Comparison of ENCODE assay signal across 23 cellular contexts in genomic region chr12:8956772-8957171, GRCh38. TPM values are rescaled to one million over a fixed set of nuclear protein-coding genes. Genes with fewer than 3 reads are reported as not detected.
DNase-seq lines count a peak whose midpoint lies in the region; ATAC-seq and TF ChIP-seq lines count a peak whose summit lies in the region.
"Had no signal": no experiment of that assay in that cellular context is flagged by ENCODE, and none has a peak within 500 bp of the region (broad histone marks: within the 10 kb centered on the region; RNA-seq: fewer than 3 reads in every experiment).

No MANE protein-coding gene starts in this region.

- H3K9me3 Mint-ChIP-seq in CD8-positive, alpha-beta memory T cell = peaks cover 0 to 3% (median 2%) of the 10 kb centered on the region in 5 donors
- H3K9me3 Mint-ChIP-seq in effector memory CD8-positive, alpha-beta T cell = no peaks in the 10 kb centered on the region

- WGBS in mammary epithelial cell (ENCODE audit: low coverage, missing lambda C conversion rate) = 34% methylated on average over 5 of the region's 7 CpGs
- WGBS in neuronal stem cell (ENCODE audit: extremely low coverage in 2 of 2, insufficient read length in 2 of 2, insufficient replicate concordance in 1 of 2), 2 donors = no CpG with 5 or more reads among the region's 7 CpGs

- no peak overlapping the region for H2BK120ac ChIP-seq in neuronal stem cell (ENCODE audit: low read depth, low read length)

- no peaks in the 10 kb centered on the region for H3K79me2 ChIP-seq in mammary epithelial cell (ENCODE audit: insufficient read depth, low read length)

- H2BK15ac ChIP-seq in neuronal stem cell (ENCODE audit: low read length) = no peak overlapping the region

- H3K4me1 ChIP-seq in mammary epithelial cell (ENCODE audit: insufficient read depth, low read length) (peaks cover 11% of the 10 kb centered on the region), breast epithelium (no peaks in the 10 kb centered on the region), neuronal stem cell (ENCODE audit: control insufficient read depth in 2 of 2, insufficient read depth in 1 of 2, low read depth in 1 of 2, low read length in 2 of 2) (no peaks in the 10 kb centered on the region)
- H3K4me1 ChIP-seq in CD8-positive, alpha-beta memory T cell (ENCODE audit: insufficient read depth, low read length) = peaks cover 96% of the 10 kb centered on the region
- H3K4me1 ChIP-seq: SJCRH30 had no signal

- H3K79me1 ChIP-seq in neuronal stem cell (ENCODE audit: low read depth, low read length) = peaks cover 2% of the 10 kb centered on the region

- peaks cover 90 to 95% (median 92%) of the 10 kb centered on the region in 3 donors for H3K4me1 Mint-ChIP-seq in CD8-positive, alpha-beta memory T cell
- peaks cover 38 to 58% of the 10 kb centered on the region in 2 donors for H3K4me1 Mint-ChIP-seq in effector memory CD8-positive, alpha-beta T cell (ENCODE audit: low read depth in 2 of 2)

- H3K14ac ChIP-seq in neuronal stem cell (ENCODE audit: low read length) = no peak overlapping the region

- no peaks in the 10 kb centered on the region for H3K36me3 ChIP-seq in mammary epithelial cell (ENCODE audit: insufficient read depth, low read length)
- H3K36me3 ChIP-seq in breast epithelium = no peaks in the 10 kb centered on the region
- H3K36me3 ChIP-seq in CD8-positive, alpha-beta memory T cell (ENCODE audit: insufficient read depth, low read length) = no peaks in the 10 kb centered on the region
- H3K36me3 ChIP-seq in neuronal stem cell (replicated peaks in 1 of 2; ENCODE audit: control insufficient read depth in 2 of 2, insufficient read depth in 2 of 2, low read length in 2 of 2) = peaks cover 0 to 2% of the 10 kb centered on the region in 2 donors
- H3K36me3 ChIP-seq: MG63, SJCRH30 had no signal

- no peak overlapping the region for H2BK5ac ChIP-seq in neuronal stem cell (ENCODE audit: low read length)

- peaks cover 0 to 5% (median 4%) of the 10 kb centered on the region in 3 donors for H3K36me3 Mint-ChIP-seq in CD8-positive, alpha-beta memory T cell
- H3K36me3 Mint-ChIP-seq in effector memory CD8-positive, alpha-beta T cell (ENCODE audit: insufficient read depth) = peaks cover 14% of the 10 kb centered on the region

- intact Hi-C loops in mammary epithelial cell (cut with micrococcal nuclease) (no loop called here), breast epithelium (cut with DNase I; ENCODE audit: low total_unique reads) (no loop called here)

- CTCF ChIA-PET in mammary epithelial cell (lab: Charles Lee; ENCODE audit: low non-redundant PET) = no interaction called here
- CTCF ChIA-PET in CD8-positive, alpha-beta memory T cell (lab: Charles Lee) = no interaction called here

- TF ChIP-seq CTCF in mammary epithelial cell (conservative IDR thresholded peaks at IDR 0.05 in 1 of 2, IDR thresholded peaks at IDR 0.05 in 1 of 2; ENCODE audit: extremely low read depth in 1 of 2, insufficient read depth in 1 of 2, low read depth in 1 of 2, low read length in 2 of 2) = no peak
- no peak for TF ChIP-seq CTCF in breast epithelium (IDR thresholded peaks at IDR 0.05)

- no peak for TF ChIP-seq POLR2A in breast epithelium (IDR thresholded peaks at IDR 0.05)

- no TSS peak for BruUV-seq in mammary epithelial cell (replicated peaks; lab: Mats Ljungman, UMichigan)

- H2AK5ac ChIP-seq in neuronal stem cell (ENCODE audit: low read depth, low read length) = no peak overlapping the region

- H2BK12ac ChIP-seq in neuronal stem cell (ENCODE audit: low read length) = no peak overlapping the region

- peak overlapping the region; percentile 93 for H3K23ac ChIP-seq in neuronal stem cell (ENCODE audit: low read depth, low read length, poor library complexity)

- peak overlapping the region; percentile 69 to 98 (median 90) for H3K27ac Mint-ChIP-seq in CD8-positive, alpha-beta memory T cell
- H3K27ac Mint-ChIP-seq in effector memory CD8-positive, alpha-beta T cell = peak overlapping the region; percentile 87 to 88

- H3K4me3 Mint-ChIP-seq in CD8-positive, alpha-beta memory T cell = peak overlapping the region in 5 of 7 donors; percentile 19 to 56 (median 49)
- peak overlapping the region; percentile 18 to 30 for H3K4me3 Mint-ChIP-seq in effector memory CD8-positive, alpha-beta T cell

- DNase-seq in mammary epithelial cell (no peak), breast epithelium (ENCODE audit: low spot score in 2 of 2) (no peak), neuronal stem cell (ENCODE audit: low spot score) (no peak)
- no peak for DNase-seq in CD8-positive, alpha-beta memory T cell
- DNase-seq in effector memory CD8-positive, alpha-beta T cell = no peak
- DNase-seq in effector CD8-positive, alpha-beta T cell (lab: John Stamatoyannopoulos, UW) = no peak
- DNase-seq: DMS153, GDM1, GM23248, Kasumi-1, MG63, NCI-H1048, NCI-H1436, NCI-H2029, NCI-H345, NCI-H524 treated with DMSO at 0.1 percent for 48 hours, PC-9, SJCRH30 had no signal

- H3K9ac ChIP-seq in mammary epithelial cell (ENCODE audit: insufficient read depth, low read length) (no peak overlapping the region), neuronal stem cell (ENCODE audit: low read depth, low read length, poor library complexity) (no peak overlapping the region)
- H3K9ac ChIP-seq: GM23248 had no signal

- H4K8ac ChIP-seq in neuronal stem cell (ENCODE audit: low read depth, low read length) = no peak overlapping the region

- H3K9me3 ChIP-seq in mammary epithelial cell (replicated peaks; ENCODE audit: insufficient read depth, low read length) (no peaks in the 10 kb centered on the region), breast epithelium (no peaks in the 10 kb centered on the region), neuronal stem cell (replicated peaks in 1 of 2; ENCODE audit: control insufficient read depth in 2 of 2, insufficient read depth in 1 of 2, low read depth in 1 of 2, low read length in 2 of 2) (peaks cover 6 to 18% of the 10 kb centered on the region in 2 donors)
- H3K9me3 ChIP-seq in CD8-positive, alpha-beta memory T cell (ENCODE audit: low read length) = no peaks in the 10 kb centered on the region
- H3K9me3 ChIP-seq: MG63, SJCRH30 had no signal

- H2AFZ ChIP-seq in mammary epithelial cell (ENCODE audit: low read depth, low read length) (peak overlapping the region; percentile 78), neuronal stem cell (ENCODE audit: low read length) (no peak overlapping the region)
- H2AFZ ChIP-seq: GM23248, PC-9 had no signal

- H3K27me3 ChIP-seq in mammary epithelial cell (ENCODE audit: insufficient read depth, low read length) = no peaks in the 10 kb centered on the region
- no peaks in the 10 kb centered on the region for H3K27me3 ChIP-seq in breast epithelium
- no peaks in the 10 kb centered on the region for H3K27me3 ChIP-seq in CD8-positive, alpha-beta memory T cell (ENCODE audit: insufficient read depth, low read length, poor library complexity, severe bottlenecking)
- H3K27me3 ChIP-seq in neuronal stem cell (ENCODE audit: control insufficient read depth in 3 of 3, insufficient read depth in 3 of 3, low read depth in 1 of 3, low read length in 3 of 3) = no peaks in the 10 kb centered on the region
- H3K27me3 ChIP-seq: MG63, SJCRH30 had no signal

- no peaks in the 10 kb centered on the region for H4K20me1 ChIP-seq in mammary epithelial cell (ENCODE audit: insufficient read depth, low read length)

- dilution Hi-C loops in mammary epithelial cell (cut with HindIII; ENCODE audit: low sequenced_read_pairs) = no loop called here

- H3K27me3 Mint-ChIP-seq in CD8-positive, alpha-beta memory T cell = no peaks in the 10 kb centered on the region
- H3K27me3 Mint-ChIP-seq in effector memory CD8-positive, alpha-beta T cell = no peaks in the 10 kb centered on the region

- ATAC-seq in effector memory CD8-positive, alpha-beta T cell (replicated peaks) = no peak
- ATAC-seq in HG03439 (IDR thresholded peaks at IDR 0.05; ENCODE audit: unreplicated experiment) = no peak
- no peak for ATAC-seq in HG03520 (IDR thresholded peaks at IDR 0.05; ENCODE audit: unreplicated experiment)
- ATAC-seq: HCT116 had no signal

- in situ Hi-C loops in mammary epithelial cell (cut with MboI; ENCODE audit: low sequenced_read_pairs in 2 of 2) = loop anchor here in 1 of 2 donors (10.0 kb wide), 1 partner anchor 88 kb away; no protein-coding TSS in a partner anchor

- H3K4me2 ChIP-seq in mammary epithelial cell (ENCODE audit: insufficient read depth, low read depth, low read length) (peak overlapping the region; percentile 13), neuronal stem cell (ENCODE audit: insufficient read depth, low read length, poor library complexity, severe bottlenecking) (no peak overlapping the region)
- H3K4me2 ChIP-seq: PC-9 had no signal

- H3K4me3 ChIP-seq in mammary epithelial cell (replicated peaks in 1 of 3; ENCODE audit: insufficient read depth in 1 of 3, low read depth in 2 of 3, low read length in 3 of 3) = no peak overlapping the region
- no peak overlapping the region for H3K4me3 ChIP-seq in breast epithelium
- H3K4me3 ChIP-seq in CD8-positive, alpha-beta memory T cell (ENCODE audit: low read length) = no peak overlapping the region
- no peak overlapping the region for H3K4me3 ChIP-seq in neuronal stem cell (ENCODE audit: low read length in 2 of 2)
- H3K4me3 ChIP-seq: GM23248, MG63, PC-9, SJCRH30 had no signal

- no peak overlapping the region for H3K27ac ChIP-seq in mammary epithelial cell (ENCODE audit: insufficient read depth, low read depth, low read length)
- no peak overlapping the region for H3K27ac ChIP-seq in breast epithelium
- no peak overlapping the region for H3K27ac ChIP-seq in CD8-positive, alpha-beta memory T cell (ENCODE audit: low read depth, low read length)
- H3K27ac ChIP-seq in neuronal stem cell (replicated peaks; ENCODE audit: low read length) = no peak overlapping the region
- H3K27ac ChIP-seq: C4-2B, GM23248, PC-9, RWPE1, SJCRH30 had no signal

- POLR2A ChIA-PET in CD8-positive, alpha-beta memory T cell (lab: Charles Lee) = no interaction called here

- H4K91ac ChIP-seq in neuronal stem cell (ENCODE audit: low read depth, low read length, poor library complexity) = no peak overlapping the region

- H3K4ac ChIP-seq in neuronal stem cell (ENCODE audit: low read length) = no peak overlapping the region

- H3K18ac ChIP-seq in neuronal stem cell (ENCODE audit: low read length) = no peak overlapping the region

RNA-seq across cellular contexts. Expression of gene M6PR, which starts 7.3 kb away (rescaled TPM):
- 100 to 1,000 TPM; 117 to 165 TPM for total RNA-seq in mammary epithelial cell
- 108 TPM for polyA plus RNA-seq in mammary epithelial cell
- polyA minus RNA-seq in mammary epithelial cell = 319 TPM
- total RNA-seq in breast epithelium = 100 to 1,000 TPM; 118 to 149 (median 138) TPM
- total RNA-seq in CD8-positive, alpha-beta memory T cell = 100 to 1,000 TPM; 226 to 248 TPM
- 329 TPM for polyA plus RNA-seq in CD8-positive, alpha-beta memory T cell
- polyA plus RNA-seq in neuronal stem cell (2013, experiment 1 of 2) = 91.4 TPM
- 95.0 TPM for polyA plus RNA-seq in neuronal stem cell (2013, experiment 2 of 2)

RNA-seq across cellular contexts. Expression of gene KLRG1, which starts 32.6 kb away (rescaled TPM):
- under 1 TPM in 1 of 2 donors, not detected in 1; 0.35 TPM for total RNA-seq in mammary epithelial cell
- 0.40 TPM for polyA plus RNA-seq in mammary epithelial cell
- polyA minus RNA-seq in mammary epithelial cell = not detected
- total RNA-seq in breast epithelium = 1 to 10 TPM; 2.0 to 3.9 (median 3.8) TPM
- 10 to 100 TPM; 11.5 to 12.3 TPM for total RNA-seq in CD8-positive, alpha-beta memory T cell
- 364 TPM for polyA plus RNA-seq in CD8-positive, alpha-beta memory T cell
- 5.0 TPM for polyA plus RNA-seq in neuronal stem cell (2013, experiment 1 of 2)
- 4.3 TPM for polyA plus RNA-seq in neuronal stem cell (2013, experiment 2 of 2)
- total RNA-seq: GM23248 had no signal

RNA-seq across cellular contexts. Expression of gene PHC1, which starts 42.5 kb away (rescaled TPM):
- total RNA-seq in mammary epithelial cell = 10 to 100 TPM; 13.0 to 16.0 TPM
- 12.1 TPM for polyA plus RNA-seq in mammary epithelial cell
- 10.3 TPM for polyA minus RNA-seq in mammary epithelial cell
- total RNA-seq in breast epithelium = 10 to 100 TPM; 39.2 to 45.9 (median 40.5) TPM
- total RNA-seq in CD8-positive, alpha-beta memory T cell = 10 to 100 TPM; 18.5 to 19.5 TPM
- polyA plus RNA-seq in CD8-positive, alpha-beta memory T cell = 21.0 TPM
- polyA plus RNA-seq in neuronal stem cell (2013, experiment 1 of 2) = 89.4 TPM
- polyA plus RNA-seq in neuronal stem cell (2013, experiment 2 of 2) = 89.7 TPM
